In the genomic region with DNA sequence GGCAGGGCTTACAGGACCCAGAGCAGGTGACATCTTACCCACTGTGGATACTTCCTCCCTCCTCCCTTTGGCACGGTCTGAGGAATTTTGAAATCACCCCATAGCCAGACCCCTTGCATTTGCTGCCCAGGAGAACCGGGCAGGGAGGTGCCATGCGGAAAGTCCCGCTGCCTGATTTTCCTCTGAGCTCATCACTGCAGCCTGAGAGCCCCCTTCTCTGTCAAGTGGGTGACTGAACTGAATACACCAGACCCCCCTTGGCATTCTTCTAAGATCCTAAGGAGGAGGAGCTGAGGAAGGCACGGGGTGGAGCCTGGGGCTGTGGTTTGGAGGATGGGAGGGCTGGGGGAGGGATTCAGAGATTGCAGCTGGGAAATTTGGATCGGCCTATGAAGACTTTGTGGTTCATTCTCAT, we compare ENCODE assay signal across 10 cellular contexts.
DNase-seq lines count a peak whose midpoint lies in the region; ATAC-seq and TF ChIP-seq lines count a peak whose summit lies in the region.
"Had no signal": no experiment of that assay in that cellular context is flagged by ENCODE, and none has a peak within 500 bp of the region (broad histone marks: within the 10 kb centered on the region; RNA-seq: fewer than 3 reads in every experiment).

No MANE protein-coding gene starts in this region.

- peaks cover 91% of the 10 kb centered on the region for H3K79me2 ChIP-seq in SK-N-SH (ENCODE audit: insufficient read depth)

- H3F3A ChIP-seq in SK-N-SH (replicated peaks; ENCODE audit: insufficient read depth) = peaks cover 42% of the 10 kb centered on the region

- H3K9ac ChIP-seq in SK-N-SH = peak overlapping the region; percentile 24
- H3K9ac ChIP-seq: KMS-11 had no signal

- H3K4me1 ChIP-seq in SK-N-SH (ENCODE audit: control insufficient read depth in 1 of 2, insufficient read depth in 2 of 2, low read depth in 1 of 2, low read length in 1 of 2) (peaks cover 21 to 63% of the 10 kb centered on the region in 2 experiments; a peak in 3 of 4 replicates), sigmoid colon (peaks cover 0 to 91% (median 86%) of the 10 kb centered on the region in 4 donors)

- H3K9me2 ChIP-seq in SK-N-SH = no peaks in the 10 kb centered on the region

- H3K4me2 ChIP-seq in SK-N-SH = peak overlapping the region; percentile 48
- H3K4me2 ChIP-seq: KMS-11 had no signal

- no peaks in the 10 kb centered on the region for H4K20me1 ChIP-seq in SK-N-SH (ENCODE audit: insufficient read depth)

- ATAC-seq in GM18868 (IDR thresholded peaks at IDR 0.05; ENCODE audit: unreplicated experiment) = no peak

- TF ChIP-seq EP300 in SK-N-SH (IDR thresholded peaks at IDR 0.05; ENCODE audit: borderline replicate concordance in 1 of 2, low read depth in 1 of 2, low read length in 1 of 2) (0 out of 4 replicates have a peak, but pooled peaks of 1 of the 2 experiments have one; percentile 24), sigmoid colon (IDR thresholded peaks at IDR 0.05) (no peak)

- H2AFZ ChIP-seq in SK-N-SH (ENCODE audit: low read depth) = no peak overlapping the region; the same call in 1 of the 2 replicates

- intact Hi-C loops in sigmoid colon (cut with DNase I) = loop anchor here (5.0 kb wide), 2 partner anchors 32 to 177 kb away; no protein-coding TSS in a partner anchor
- intact Hi-C loops in dorsolateral prefrontal cortex (cut with DNase I) = no loop called here

- H3K27me3 ChIP-seq in SK-N-SH (ENCODE audit: insufficient read depth) (no peaks in the 10 kb centered on the region), sigmoid colon (no peaks in the 10 kb centered on the region), dorsolateral prefrontal cortex (peaks cover 0 to 4% (median 0%) of the 10 kb centered on the region in 45 donors)

- 41% methylated on average over 6 of the region's 6 CpGs for WGBS in SK-N-SH (ENCODE audit: low lambda C conversion rate)
- WGBS in sigmoid colon, 2 donors = 58 to 78% methylated on average over 6 of the region's 6 CpGs

- H3K4me3 ChIP-seq in SK-N-SH (ENCODE audit: low read depth in 2 of 2, low read length in 1 of 2) = no peak overlapping the region
- H3K4me3 ChIP-seq in foreskin fibroblast (ENCODE audit: low read depth in 1 of 2, low read length in 2 of 2) = peak overlapping the region; percentile 7 to 14
- peak overlapping the region in 2 of 4 donors; percentile 3 to 4 for H3K4me3 ChIP-seq in sigmoid colon
- H3K4me3 ChIP-seq in dorsolateral prefrontal cortex = no peak overlapping the region

- H3K27ac ChIP-seq in SK-N-SH (ENCODE audit: low read depth in 2 of 2, low read length in 1 of 2) = peak overlapping the region; percentile 61 to 62
- peak overlapping the region; percentile 57 to 96 (median 83) for H3K27ac ChIP-seq in sigmoid colon
- no peak overlapping the region for H3K27ac ChIP-seq in dorsolateral prefrontal cortex
- H3K27ac ChIP-seq: KMS-11 had no signal

- CTCF ChIA-PET in SK-N-SH (lab: Yijun Ruan, JAX) = interaction anchor here (15.6 kb wide), 1 partner anchor 277 kb away, joined by 338 read pairs; no protein-coding TSS in a partner anchor

- H3K9me3 ChIP-seq in SK-N-SH = no peaks in the 10 kb centered on the region
- H3K9me3 ChIP-seq in sigmoid colon = no peaks in the 10 kb centered on the region

- POLR2A ChIA-PET in SK-N-SH (lab: Yijun Ruan, JAX) = no interaction called here

- peak; percentile 3 for DNase-seq in GDM1 (lab: John Stamatoyannopoulos, UW)
- peak; percentile 16 for DNase-seq in SK-N-SH
- DNase-seq in foreskin fibroblast = peak in 1 of 2 donors; percentile 70
- DNase-seq in sigmoid colon = no peak
- DNase-seq in dorsolateral prefrontal cortex = no peak
- no peak for DNase-seq in activated CD8-positive, alpha-beta memory T cell treated with anti-CD3 and anti-CD28 coated beads, Interleukin-2, amount 50 U/mL, for 4 hours
- no peak for DNase-seq in NCI-H748 (lab: John Stamatoyannopoulos, UW; ENCODE audit: unreplicated experiment)
- DNase-seq: activated CD4-positive, alpha-beta T cell treated with anti-CD3 and anti-CD28 coated beads for 48 hours had no signal

- TF ChIP-seq POLR2A in sigmoid colon (IDR thresholded peaks at IDR 0.05) = no peak

- no peak for TF ChIP-seq CTCF in SK-N-SH (IDR thresholded peaks at IDR 0.05)
- TF ChIP-seq CTCF in foreskin fibroblast (IDR thresholded peaks at IDR 0.05; ENCODE audit: low read depth, low read length) = no peak
- TF ChIP-seq CTCF in sigmoid colon (IDR thresholded peaks at IDR 0.05) = no peak
- no peak for TF ChIP-seq CTCF in dorsolateral prefrontal cortex (IDR thresholded peaks at IDR 0.05 in 54 of 56, conservative IDR thresholded peaks at IDR 0.05 in 2 of 56; ENCODE audit: low read depth in 1 of 56, partially characterized antibody in 56 of 56)

- no peak for TF ChIP-seq RAD21 in SK-N-SH (IDR thresholded peaks at IDR 0.05; ENCODE audit: low read length)

- H3K36me3 ChIP-seq in SK-N-SH (replicated peaks in 1 of 2; ENCODE audit: control insufficient read depth in 1 of 2, insufficient read depth in 2 of 2, low read length in 1 of 2) = no peaks in the 10 kb centered on the region
- peaks cover 0 to 5% (median 0%) of the 10 kb centered on the region in 4 donors for H3K36me3 ChIP-seq in sigmoid colon

TF ChIP-seq in SK-N-SH, 30 proteins besides CTCF, POLR2A, EP300 and RAD21:
- TF ChIP-seq CHD2 (IDR thresholded peaks at IDR 0.05; ENCODE audit: low read length, partially characterized antibody) = no peak
- TF ChIP-seq NFIC (IDR thresholded peaks at IDR 0.05; ENCODE audit: borderline replicate concordance) = peak; percentile 50
- no peak for TF ChIP-seq RXRA (IDR thresholded peaks at IDR 0.05; ENCODE audit: borderline replicate concordance, low read depth)
- no peak for TF ChIP-seq MEF2A (IDR thresholded peaks at IDR 0.05; ENCODE audit: borderline replicate concordance, low read depth)
- no peak for TF ChIP-seq NRF1 (IDR thresholded peaks at IDR 0.05; ENCODE audit: low read depth, low read length)
- 0 out of 2 replicates have a peak, but pooled peaks have one; percentile 31 for TF ChIP-seq TEAD4 (IDR thresholded peaks at IDR 0.05; ENCODE audit: borderline replicate concordance, insufficient read depth)
- no peak for TF ChIP-seq GATA2 (CRISPR knock-in tag; IDR thresholded peaks at IDR 0.05)

Comparison
In these comparisons a context has a peak if more than half of its experiments do, and no peak if none do; other contexts are left out.
1. DNase-seq: peak in GDM1 (single experiment) and SK-N-SH (single experiment); none in sigmoid colon (single experiment), dorsolateral prefrontal cortex (0 of 10), activated CD8-positive, alpha-beta memory T cell treated with anti-CD3 and anti-CD28 coated beads, Interleukin-2, amount 50 U/mL, for 4 hours (single experiment) and NCI-H748 (single experiment).
2. H3K27ac ChIP-seq: peak in SK-N-SH (2 of 2) and sigmoid colon (4 of 4); none in dorsolateral prefrontal cortex (0 of 59).
3. H3K4me3 ChIP-seq: peak in foreskin fibroblast (2 of 2); none in SK-N-SH (0 of 2) and dorsolateral prefrontal cortex (0 of 59).